ENCODE assay signal across 29 cellular contexts in the genomic region with DNA sequence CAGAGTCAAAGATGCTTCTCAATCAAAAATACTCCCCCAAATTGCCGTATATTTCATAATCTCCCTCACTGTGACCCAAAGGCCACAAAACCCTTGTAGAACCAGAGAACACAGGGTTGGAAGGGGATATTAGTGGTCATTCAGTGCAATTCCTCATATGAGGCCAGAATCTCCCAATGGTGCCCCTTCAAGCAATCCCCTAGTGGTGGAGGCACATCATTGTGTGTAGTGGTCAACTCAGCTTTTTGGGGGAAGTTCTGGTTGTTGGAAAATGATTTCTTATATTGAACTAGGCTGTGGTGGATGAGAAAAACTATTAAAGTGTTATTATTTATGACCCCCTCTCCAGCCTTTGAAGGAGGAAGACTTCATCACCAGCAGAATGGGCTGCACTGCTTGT. TPM values are rescaled to one million over a fixed set of nuclear protein-coding genes. Genes with fewer than 3 reads are reported as not detected.
DNase-seq lines count a peak whose midpoint lies in the region; ATAC-seq, FAIRE-seq and TF ChIP-seq lines count a peak whose summit lies in the region.
"Had no signal": no experiment of that assay in that cellular context is flagged by ENCODE, and none has a peak within 500 bp of the region (broad histone marks: within the 10 kb centered on the region; RNA-seq: fewer than 3 reads in every experiment).

No MANE protein-coding gene starts in this region.

- H3K27me3 ChIP-seq in astrocyte (ENCODE audit: insufficient read depth, low read length) = no peaks in the 10 kb centered on the region
- H3K27me3 ChIP-seq: tibial artery had no signal

- peaks cover 10% of the 10 kb centered on the region for H3K27me3 Mint-ChIP-seq in HFFc6 (ENCODE audit: insufficient read depth)
- peaks cover 1% of the 10 kb centered on the region for H3K27me3 Mint-ChIP-seq in astrocyte (ENCODE audit: low read depth, unreplicated experiment)

- H3K79me2 ChIP-seq in astrocyte (ENCODE audit: insufficient read depth, low read length) = no peaks in the 10 kb centered on the region

- H2AFZ ChIP-seq in astrocyte (ENCODE audit: low read depth, low read length) = no peak overlapping the region
- H2AFZ ChIP-seq: PC-9 had no signal

- H3K9me3 ChIP-seq in astrocyte (ENCODE audit: insufficient read depth, low read depth, low read length) = no peaks in the 10 kb centered on the region
- H3K9me3 ChIP-seq: breast epithelium, neutrophil, stomach, tibial artery had no signal

- H3K4me1 ChIP-seq in astrocyte (ENCODE audit: insufficient read depth, low read length) = peaks cover 12% of the 10 kb centered on the region
- H3K4me1 ChIP-seq: breast epithelium had no signal

- FAIRE-seq in astrocyte (lab: Jason Lieb, UNC) = no peak
- FAIRE-seq: endometrium had no signal

- H3K36me3 Mint-ChIP-seq in HFFc6 (ENCODE audit: low read depth) = no peaks in the 10 kb centered on the region
- H3K36me3 Mint-ChIP-seq in astrocyte (ENCODE audit: low read depth, unreplicated experiment) = no peaks in the 10 kb centered on the region
- H3K36me3 Mint-ChIP-seq: CD14-positive monocyte, T-cell had no signal

- H3K9ac ChIP-seq in astrocyte (ENCODE audit: low read length) = no peak overlapping the region

- DNase-seq in ELR (ENCODE audit: low read depth) = peak; percentile 19
- no peak for DNase-seq in HFFc6
- no peak for DNase-seq in astrocyte (ENCODE audit: low read depth)
- DNase-seq in fibroblast of pulmonary artery (ENCODE audit: low read depth) = no peak
- DNase-seq in H4 (ENCODE audit: low spot score) = no peak
- DNase-seq in NCI-H1930 (lab: John Stamatoyannopoulos, UW) = no peak
- no peak for DNase-seq in NCI-H345 (lab: John Stamatoyannopoulos, UW)
- DNase-seq: activated CD4-positive, alpha-beta T cell treated with anti-CD3 and anti-CD28 coated beads for 4 hours; activated T-cell treated with anti-CD3 and anti-CD28 coated beads, Interleukin-2, amount 50 U/mL, for 4 hours; Calu3; EL; GOT3; head of caudate nucleus; mammary epithelial cell; NCI-H1048; NCI-H2029 treated with DMSO at 0.1 percent for 48 hours; NCI-H226; NCI-H82; PC-9; SIG-M5; stimulated activated CD8-positive, alpha-beta memory T cell treated with anti-CD3 and anti-CD28 coated beads, Interleukin-4, amount 100 ng/mL, for 48 hours; stomach; T-cell; tibial artery had no signal

- H3K9me3 Mint-ChIP-seq in HFFc6 (no peaks in the 10 kb centered on the region), astrocyte (ENCODE audit: unreplicated experiment) (no peaks in the 10 kb centered on the region)
- H3K9me3 Mint-ChIP-seq: activated T-cell treated with anti-CD3 and anti-CD28 coated beads, Interleukin-2, amount 50 U/mL, for 4 hours; T-cell had no signal

- H3K4me3 Mint-ChIP-seq in HFFc6 (no peak overlapping the region), astrocyte (ENCODE audit: unreplicated experiment) (no peak overlapping the region)
- H3K4me3 Mint-ChIP-seq: activated T-cell treated with anti-CD3 and anti-CD28 coated beads, Interleukin-2, amount 50 U/mL, for 4 hours; T-cell had no signal

- H3K27ac Mint-ChIP-seq in HFFc6 = no peak overlapping the region
- H3K27ac Mint-ChIP-seq in astrocyte (ENCODE audit: unreplicated experiment) = no peak overlapping the region
- H3K27ac Mint-ChIP-seq: CD14-positive monocyte, T-cell had no signal

- no peak overlapping the region for H3K27ac ChIP-seq in astrocyte (ENCODE audit: low read depth, low read length)
- H3K27ac ChIP-seq: breast epithelium, neutrophil, PC-9, stomach, tibial artery had no signal

- H3K36me3 ChIP-seq in astrocyte (ENCODE audit: insufficient read depth, low read length) = no peaks in the 10 kb centered on the region
- H3K36me3 ChIP-seq: breast epithelium, neutrophil, stomach, tibial artery had no signal

- peak; percentile 53 for TF ChIP-seq CTCF in HFFc6 (IDR thresholded peaks at IDR 0.05)
- TF ChIP-seq CTCF in astrocyte (IDR thresholded peaks at IDR 0.05; ENCODE audit: insufficient read depth, low read depth, low read length) = peak; percentile 21
- TF ChIP-seq CTCF in fibroblast of pulmonary artery (IDR thresholded peaks at IDR 0.05; ENCODE audit: low read length, missing control alignments) = peak; percentile 9

- H3K4me2 ChIP-seq in astrocyte (ENCODE audit: low read length) = no peak overlapping the region
- H3K4me2 ChIP-seq: PC-9 had no signal

- H3K4me3 ChIP-seq in astrocyte (ENCODE audit: insufficient read depth, low read depth, low read length) (no peak overlapping the region), fibroblast of pulmonary artery (replicated peaks; ENCODE audit: low read depth, low read length) (no peak overlapping the region)
- H3K4me3 ChIP-seq: breast epithelium, PC-9, stomach, tibial artery had no signal

- H4K20me1 ChIP-seq in astrocyte (ENCODE audit: insufficient read depth, low read length) = no peaks in the 10 kb centered on the region

- no peak for ATAC-seq in HG03457 (IDR thresholded peaks at IDR 0.05; ENCODE audit: unreplicated experiment)
- ATAC-seq: activated T-cell treated with anti-CD3 and anti-CD28 coated beads, Interleukin-2, amount 50 U/mL, for 4 hours; T-cell had no signal

- H3K4me1 Mint-ChIP-seq in HFFc6 (ENCODE audit: low read depth) (peaks cover 38% of the 10 kb centered on the region), astrocyte (ENCODE audit: low read depth, unreplicated experiment) (peaks cover 9% of the 10 kb centered on the region)

RNA-seq across cellular contexts. Expression of a gene that starts 17.6 kb away (rescaled TPM):
- total RNA-seq in HFFc6 (2021; fragmentation: NEBNext Ultra II Directional; extraction: Animal tissue kit (Norgen Biotek cat#: 25700)) = 10 to 100 TPM; 22.9 to 24.9 (median 24.6) TPM
- 41.6 and 47.2 TPM in 2 replicates for total RNA-seq in astrocyte
- total RNA-seq in H4 (2014; rRNA removed; shearing (Covaris generic)) = 9.2 and 14.3 TPM in 2 replicates
